Comparison of ENCODE assay signal across 23 cellular contexts in the genomic region with DNA sequence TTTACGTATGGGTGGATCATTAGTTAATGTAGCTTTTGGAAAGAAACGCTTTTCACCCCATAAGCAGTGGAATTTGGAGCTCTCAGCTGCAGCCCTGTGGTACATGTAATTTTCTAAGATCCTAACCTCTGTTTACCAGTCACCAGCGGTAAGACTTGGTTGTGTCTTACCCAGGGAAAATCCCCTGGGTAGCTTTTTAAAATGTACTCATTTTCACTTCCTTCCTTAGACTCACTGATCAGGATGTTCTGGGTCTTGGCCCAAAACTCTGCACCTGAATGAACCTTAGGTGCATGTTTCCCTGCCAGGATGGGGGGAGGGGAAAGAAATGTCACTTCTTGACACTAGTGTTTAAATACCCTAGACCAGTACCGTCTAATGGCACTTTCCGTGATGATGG.
A peak's percentile ranks its signal among the peaks of the same experiment; 100 is the strongest.
DNase-seq lines count a peak whose midpoint lies in the region; ATAC-seq, FAIRE-seq and TF ChIP-seq lines count a peak whose summit lies in the region.
"Had no signal": no experiment of that assay in that cellular context is flagged by ENCODE, and none has a peak within 500 bp of the region (broad histone marks: within the 10 kb centered on the region; RNA-seq: fewer than 3 reads in every experiment).

No MANE protein-coding gene starts in this region.

- H3K4me3 Mint-ChIP-seq in Calu3 (ENCODE audit: low read depth, unreplicated experiment) = no peak overlapping the region
- H3K4me3 Mint-ChIP-seq in naive thymus-derived CD8-positive, alpha-beta T cell = no peak overlapping the region
- H3K4me3 Mint-ChIP-seq in activated CD4-positive, alpha-beta memory T cell treated with anti-CD3 and anti-CD28 coated beads for 36 hours = no peak overlapping the region
- H3K4me3 Mint-ChIP-seq: CD4-positive, alpha-beta T cell; H9 had no signal

- BruUV-seq in OCI-LY7 (replicated peaks; lab: Mats Ljungman, UMichigan) (no TSS peak), Calu3 (replicated peaks; lab: Mats Ljungman, UMichigan) (no TSS peak)

- intact Hi-C loops in OCI-LY7 (cut with micrococcal nuclease; ENCODE audit: unreplicated experiment) (no loop called here), Calu3 (cut with micrococcal nuclease; ENCODE audit: unreplicated experiment) (no loop called here)
- intact Hi-C loops in activated CD4-positive, alpha-beta memory T cell treated with anti-CD3 and anti-CD28 coated beads for 36 hours (cut with micrococcal nuclease) = no loop called here

- H3K27ac ChIP-seq in OCI-LY7 (ENCODE audit: low read depth, low read length, poor library complexity, severe bottlenecking) = no peak overlapping the region
- H3K27ac ChIP-seq: C4-2B, HL-60, KMS-11 had no signal

- no peak overlapping the region for H3K4me2 ChIP-seq in OCI-LY7 (ENCODE audit: low read length)
- H3K4me2 ChIP-seq: KMS-11 had no signal

- no peak overlapping the region for H2AFZ ChIP-seq in OCI-LY7 (ENCODE audit: low read length)

- H3K27ac Mint-ChIP-seq in Calu3 (ENCODE audit: unreplicated experiment) = no peak overlapping the region
- H3K27ac Mint-ChIP-seq in naive thymus-derived CD8-positive, alpha-beta T cell = no peak overlapping the region
- H3K27ac Mint-ChIP-seq in activated CD4-positive, alpha-beta memory T cell treated with anti-CD3 and anti-CD28 coated beads for 36 hours = no peak overlapping the region
- H3K27ac Mint-ChIP-seq: CD4-positive, alpha-beta T cell; H9 had no signal

- H3K79me2 ChIP-seq in OCI-LY7 (ENCODE audit: insufficient read depth, low read depth, low read length) = no peaks in the 10 kb centered on the region

- no peaks in the 10 kb centered on the region for H4K20me1 ChIP-seq in OCI-LY7 (ENCODE audit: insufficient read depth, low read length)

- H3K4me1 ChIP-seq in OCI-LY7 (ENCODE audit: insufficient read depth, low read length, poor library complexity, severe bottlenecking) = no peaks in the 10 kb centered on the region
- H3K4me1 ChIP-seq: Caco-2 had no signal

- H3K9me2 ChIP-seq in OCI-LY7 (ENCODE audit: insufficient read depth, low read length) = no peaks in the 10 kb centered on the region

- H3K4me1 Mint-ChIP-seq in Calu3 (ENCODE audit: low read depth, unreplicated experiment) = no peaks in the 10 kb centered on the region
- H3K4me1 Mint-ChIP-seq in naive thymus-derived CD8-positive, alpha-beta T cell = no peaks in the 10 kb centered on the region
- no peaks in the 10 kb centered on the region for H3K4me1 Mint-ChIP-seq in activated CD4-positive, alpha-beta memory T cell treated with anti-CD3 and anti-CD28 coated beads for 36 hours (ENCODE audit: low read depth)
- H3K4me1 Mint-ChIP-seq: H9 had no signal

- no peak for TF ChIP-seq POLR2A in GM12892 (IDR thresholded peaks at IDR 0.05; ENCODE audit: low read depth, low read length)

- CTCF ChIA-PET in OCI-LY7 (lab: Charles Lee; ENCODE audit: unreplicated experiment) (no interaction called here), Calu3 (lab: Charles Lee) (interaction anchor here (0.8 kb wide), 1 partner anchor 36 kb away, joined by 3 read pairs; no protein-coding TSS in a partner anchor)
- CTCF ChIA-PET in activated CD4-positive, alpha-beta memory T cell treated with anti-CD3 and anti-CD28 coated beads for 36 hours (lab: Charles Lee) = no interaction called here

- H3K9me3 ChIP-seq in OCI-LY7 (ENCODE audit: low read length) = no peaks in the 10 kb centered on the region
- H3K9me3 ChIP-seq: BE2C, Caco-2 had no signal

- no peaks in the 10 kb centered on the region for H3K9me3 Mint-ChIP-seq in Calu3 (ENCODE audit: low read depth, unreplicated experiment)
- peaks cover 0 to 9% (median 1%) of the 10 kb centered on the region in 9 donors for H3K9me3 Mint-ChIP-seq in naive thymus-derived CD8-positive, alpha-beta T cell
- no peaks in the 10 kb centered on the region for H3K9me3 Mint-ChIP-seq in activated CD4-positive, alpha-beta memory T cell treated with anti-CD3 and anti-CD28 coated beads for 36 hours
- H3K9me3 Mint-ChIP-seq: CD4-positive, alpha-beta T cell; H9 had no signal

- peak; percentile 77 for ATAC-seq in HG02870 (IDR thresholded peaks at IDR 0.05; ENCODE audit: unreplicated experiment)
- no peak for ATAC-seq in naive thymus-derived CD8-positive, alpha-beta T cell

- TF ChIP-seq CTCF in OCI-LY7 (conservative IDR thresholded peaks at IDR 0.05; ENCODE audit: low read length) (no peak), Calu3 (IDR thresholded peaks at IDR 0.05; ENCODE audit: unreplicated experiment) (no peak)

- peaks cover 6% of the 10 kb centered on the region for H3K36me3 Mint-ChIP-seq in Calu3 (ENCODE audit: insufficient read depth, unreplicated experiment)
- H3K36me3 Mint-ChIP-seq in naive thymus-derived CD8-positive, alpha-beta T cell = no peaks in the 10 kb centered on the region
- H3K36me3 Mint-ChIP-seq in activated CD4-positive, alpha-beta memory T cell treated with anti-CD3 and anti-CD28 coated beads for 36 hours = no peaks in the 10 kb centered on the region

- H3K4me3 ChIP-seq in OCI-LY7 (ENCODE audit: low read depth, low read length, poor library complexity, severe bottlenecking) = no peak overlapping the region

- no peaks in the 10 kb centered on the region for H3K36me3 ChIP-seq in OCI-LY7 (ENCODE audit: insufficient read depth, low read length)

- POLR2A ChIA-PET in OCI-LY7 (lab: Charles Lee) = no interaction called here
- POLR2A ChIA-PET in naive thymus-derived CD8-positive, alpha-beta T cell (lab: Charles Lee) = no interaction called here
- POLR2A ChIA-PET in activated CD4-positive, alpha-beta memory T cell treated with anti-CD3 and anti-CD28 coated beads for 36 hours (lab: Charles Lee) = no interaction called here

- H3K27me3 Mint-ChIP-seq in Calu3 (ENCODE audit: unreplicated experiment) = no peaks in the 10 kb centered on the region
- H3K27me3 Mint-ChIP-seq in naive thymus-derived CD8-positive, alpha-beta T cell = peaks cover 0 to 3% (median 0%) of the 10 kb centered on the region in 5 donors
- H3K27me3 Mint-ChIP-seq in activated CD4-positive, alpha-beta memory T cell treated with anti-CD3 and anti-CD28 coated beads for 36 hours = no peaks in the 10 kb centered on the region
- H3K27me3 Mint-ChIP-seq: CD4-positive, alpha-beta T cell had no signal

- DNase-seq in GM12892 (ENCODE audit: insufficient read length) (no peak), OCI-LY7 (ENCODE audit: low spot score) (peak; percentile 4), dermis blood vessel endothelial cell (peak; percentile 8), Calu3 (no peak), NCI-H510A treated with DMSO at 0.1 percent for 48 hours (lab: John Stamatoyannopoulos, UW) (no peak)
- DNase-seq in naive thymus-derived CD8-positive, alpha-beta T cell = no peak
- no peak for DNase-seq in activated CD4-positive, alpha-beta memory T cell treated with anti-CD3 and anti-CD28 coated beads for 36 hours
- DNase-seq: ACHN; BE2C; Caco-2; CD4-positive, alpha-beta T cell; DMS153; DMS79; GDM1; H9 had no signal

- FAIRE-seq in GM12892 (lab: Jason Lieb, UNC) = peak; percentile 36
- FAIRE-seq: A204.1, GM18507, GM19239, H1 had no signal

Comparison
In these comparisons a context has a peak if more than half of its experiments do, and no peak if none do; other contexts are left out.
1. DNase-seq: peak in OCI-LY7 (single experiment) and dermis blood vessel endothelial cell (single experiment); none in GM12892 (single experiment), Calu3 (single experiment), naive thymus-derived CD8-positive, alpha-beta T cell (0 of 10), activated CD4-positive, alpha-beta memory T cell treated with anti-CD3 and anti-CD28 coated beads for 36 hours (single experiment) and NCI-H510A treated with DMSO at 0.1 percent for 48 hours (single experiment).